11 cellular contexts compared by ENCODE assay signal in the genomic region with DNA sequence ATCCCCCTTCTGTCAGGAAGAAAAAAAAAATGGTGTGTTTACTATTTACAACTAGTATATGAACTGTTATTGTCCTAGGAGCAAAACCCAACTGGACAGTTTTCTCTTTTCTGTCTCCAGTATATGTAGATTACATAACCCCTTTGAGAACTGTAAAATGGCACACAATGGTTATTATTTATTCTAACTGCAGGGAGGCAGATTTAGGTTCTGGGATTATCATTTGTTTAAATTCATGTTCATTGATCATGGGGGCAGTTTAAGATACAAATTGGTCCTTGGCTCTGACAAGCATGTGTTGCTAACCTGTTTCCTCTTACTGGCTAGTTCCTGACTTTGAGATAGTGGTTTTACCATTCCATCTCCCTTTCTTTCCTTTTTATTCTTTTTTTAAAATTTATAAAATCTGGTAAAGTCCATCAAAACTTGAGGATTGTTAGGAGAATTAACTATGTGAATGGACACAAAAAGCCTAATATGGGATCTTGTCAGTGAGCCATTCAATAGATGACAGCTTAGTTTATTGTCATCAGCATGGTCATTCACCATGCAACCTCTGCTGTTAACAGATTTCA.
A peak's percentile ranks its signal among the peaks of the same experiment; 100 is the strongest.
DNase-seq lines count a peak whose midpoint lies in the region; ATAC-seq and TF ChIP-seq lines count a peak whose summit lies in the region.
"Had no signal": no experiment of that assay in that cellular context is flagged by ENCODE, and none has a peak within 500 bp of the region (broad histone marks: within the 10 kb centered on the region; RNA-seq: fewer than 3 reads in every experiment).

No MANE protein-coding gene starts in this region.

- H3K27me3 ChIP-seq in AG04450 (ENCODE audit: control insufficient read depth, insufficient read depth, low read length) (no peaks in the 10 kb centered on the region), foreskin keratinocyte (no peaks in the 10 kb centered on the region), rectal smooth muscle tissue (ENCODE audit: control insufficient read depth, insufficient read depth, low read length) (no peaks in the 10 kb centered on the region)

- no peak overlapping the region for H3K4me3 Mint-ChIP-seq in WTC11

- H3K4me1 Mint-ChIP-seq in WTC11: peaks cover 19% of the 10 kb centered on the region

- no peaks in the 10 kb centered on the region for H3K36me3 ChIP-seq in rectal smooth muscle tissue (ENCODE audit: control insufficient read depth, insufficient read depth, low read length)

- H3K27ac ChIP-seq in AG04450 (ENCODE audit: low read depth, low read length): peak overlapping the region; percentile 96
- peak overlapping the region; percentile 5 for H3K27ac ChIP-seq in foreskin keratinocyte
- H3K27ac ChIP-seq in rectal smooth muscle tissue (ENCODE audit: low read depth, low read length): peak overlapping the region; percentile 42

- H3K4me1 ChIP-seq in foreskin keratinocyte (peaks cover 51% of the 10 kb centered on the region), rectal smooth muscle tissue (ENCODE audit: control insufficient read depth, insufficient read depth, low read length) (no peaks in the 10 kb centered on the region)

- no peaks in the 10 kb centered on the region for H3K36me3 Mint-ChIP-seq in WTC11

- CTCF ChIA-PET in AG04450 (lab: Charles Lee) (interaction anchor here (2.7 kb wide), 1 partner anchor 350 kb away, joined by 12 read pairs; no protein-coding TSS in a partner anchor), WTC11 (lab: Charles Lee) (no interaction called here)

- ATAC-seq in WTC11: no peak
- ATAC-seq in foreskin keratinocyte: no peak

- DNase-seq in AG04450 (ENCODE audit: low read depth, low spot score): no peak
- DNase-seq in WTC11 (ENCODE audit: low spot score): no peak
- no peak for DNase-seq in foreskin keratinocyte
- DNase-seq in stimulated activated CD4-positive, alpha-beta T cell treated with anti-CD3 and anti-CD28 coated beads, Interleukin-4, amount 100 ng/mL, for 24 hours: no peak
- no peak for DNase-seq in activated effector memory CD4-positive, alpha-beta T cell treated with anti-CD3 and anti-CD28 coated beads, Interleukin-2, amount 50 U/mL, for 16 hours
- DNase-seq in foreskin melanocyte: no peak
- no peak for DNase-seq in iPS-NIHi11 (ENCODE audit: low spot score)
- DNase-seq: anterior cingulate cortex, midbrain, NCI-H1417 treated with DMSO at 0.1 percent for 48 hours had no signal

- POLR2A ChIA-PET in AG04450 (lab: Yijun Ruan, JAX): interaction anchor here (1.0 to 4.4 kb wide), 18 partner anchors 9 to 354 kb away, joined by 3 to 104 read pairs (median 8); a partner anchor contains a TSS
- POLR2A ChIA-PET in WTC11 (lab: Charles Lee): no interaction called here

- H3K9me3 Mint-ChIP-seq in WTC11: 0 out of 2 replicates have a peak, but pooled peaks cover 1% of the 10 kb centered on the region

- no peak overlapping the region for H3K4me3 ChIP-seq in AG04450 (ENCODE audit: low read depth, low read length)
- no peak overlapping the region for H3K4me3 ChIP-seq in rectal smooth muscle tissue (ENCODE audit: low read length)

- H3K9ac ChIP-seq in rectal smooth muscle tissue (ENCODE audit: low read length): no peak overlapping the region

- H3K27me3 Mint-ChIP-seq in WTC11 (ENCODE audit: low read depth): peaks cover 5% of the 10 kb centered on the region

- TF ChIP-seq CTCF in AG04450 (IDR thresholded peaks at IDR 0.05; ENCODE audit: low read depth, low read length) (no peak), WTC11 (IDR thresholded peaks at IDR 0.05) (no peak), foreskin keratinocyte (conservative IDR thresholded peaks at IDR 0.05) (no peak)

- H3K27ac Mint-ChIP-seq in WTC11: peak overlapping the region; percentile 89

- H3K9me3 ChIP-seq in AG04450 (ENCODE audit: control insufficient read depth, insufficient read depth, low read length): no peaks in the 10 kb centered on the region

TF ChIP-seq in WTC11, 78 proteins besides CTCF, POLR2A, EP300 and RAD21:
- TF ChIP-seq TEAD1 (CRISPR knock-in tag; IDR thresholded peaks at IDR 0.05) (no peak), CREB1 (CRISPR knock-in tag; IDR thresholded peaks at IDR 0.05) (no peak)
- TF ChIP-seq, protein P1, sequence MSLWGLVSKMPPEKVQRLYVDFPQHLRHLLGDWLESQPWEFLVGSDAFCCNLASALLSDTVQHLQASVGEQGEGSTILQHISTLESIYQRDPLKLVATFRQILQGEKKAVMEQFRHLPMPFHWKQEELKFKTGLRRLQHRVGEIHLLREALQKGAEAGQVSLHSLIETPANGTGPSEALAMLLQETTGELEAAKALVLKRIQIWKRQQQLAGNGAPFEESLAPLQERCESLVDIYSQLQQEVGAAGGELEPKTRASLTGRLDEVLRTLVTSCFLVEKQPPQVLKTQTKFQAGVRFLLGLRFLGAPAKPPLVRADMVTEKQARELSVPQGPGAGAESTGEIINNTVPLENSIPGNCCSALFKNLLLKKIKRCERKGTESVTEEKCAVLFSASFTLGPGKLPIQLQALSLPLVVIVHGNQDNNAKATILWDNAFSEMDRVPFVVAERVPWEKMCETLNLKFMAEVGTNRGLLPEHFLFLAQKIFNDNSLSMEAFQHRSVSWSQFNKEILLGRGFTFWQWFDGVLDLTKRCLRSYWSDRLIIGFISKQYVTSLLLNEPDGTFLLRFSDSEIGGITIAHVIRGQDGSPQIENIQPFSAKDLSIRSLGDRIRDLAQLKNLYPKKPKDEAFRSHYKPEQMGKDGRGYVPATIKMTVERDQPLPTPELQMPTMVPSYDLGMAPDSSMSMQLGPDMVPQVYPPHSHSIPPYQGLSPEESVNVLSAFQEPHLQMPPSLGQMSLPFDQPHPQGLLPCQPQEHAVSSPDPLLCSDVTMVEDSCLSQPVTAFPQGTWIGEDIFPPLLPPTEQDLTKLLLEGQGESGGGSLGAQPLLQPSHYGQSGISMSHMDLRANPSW (CRISPR knock-in tag; conservative IDR thresholded peaks at IDR 0.05; ENCODE audit: low read depth): no peak
TF ChIP-seq in WTC11: peak in this region for 0.

Comparison
In these comparisons a context has a peak if more than half of its experiments do, and no peak if none do; other contexts are left out.
1. H3K27ac ChIP-seq: peak in every context shown above with its lines; median percentile 96 in AG04450; 42 in rectal smooth muscle tissue; 5 in foreskin keratinocyte.